22 cellular contexts compared by ENCODE assay signal in genomic region chr10:113030453-113030852, GRCh38.
DNase-seq lines count a peak whose midpoint lies in the region; ATAC-seq and TF ChIP-seq lines count a peak whose summit lies in the region.
"Had no signal": no experiment of that assay in that cellular context is flagged by ENCODE, and none has a peak within 500 bp of the region (broad histone marks: within the 10 kb centered on the region; RNA-seq: fewer than 3 reads in every experiment).

No MANE protein-coding gene starts in this region.

- H2AFZ ChIP-seq in osteoblast (ENCODE audit: low read length): no peak overlapping the region

- ATAC-seq in HG02885 (IDR thresholded peaks at IDR 0.05; ENCODE audit: poor library complexity, unreplicated experiment): no peak
- ATAC-seq: body of pancreas had no signal

- H3K27ac Mint-ChIP-seq in glutamatergic neuron (ENCODE audit: unreplicated experiment) (no peak overlapping the region), mesothelial cell of epicardium (no peak overlapping the region)
- H3K27ac Mint-ChIP-seq: IgD-negative memory B cell had no signal

- TF ChIP-seq CTCF in choroid plexus epithelial cell (conservative IDR thresholded peaks at IDR 0.05; ENCODE audit: low read depth, low read length) (no peak), osteoblast (IDR thresholded peaks at IDR 0.05; ENCODE audit: extremely low read depth, low read depth, low read length) (no peak), glutamatergic neuron (IDR thresholded peaks at IDR 0.05; ENCODE audit: partially characterized antibody, unreplicated experiment) (no peak), ovary (IDR thresholded peaks at IDR 0.05) (no peak), mesothelial cell of epicardium (IDR thresholded peaks at IDR 0.05; ENCODE audit: unreplicated experiment) (no peak)

- peaks cover 53% of the 10 kb centered on the region for H3K79me2 ChIP-seq in osteoblast (ENCODE audit: insufficient read depth, low read length)

- H3K4me1 Mint-ChIP-seq in glutamatergic neuron (ENCODE audit: low read depth, unreplicated experiment): peaks cover 19% of the 10 kb centered on the region
- peaks cover 33% of the 10 kb centered on the region for H3K4me1 Mint-ChIP-seq in mesothelial cell of epicardium
- H3K4me1 Mint-ChIP-seq: IgD-negative memory B cell had no signal

- peaks cover 35% of the 10 kb centered on the region for H4K20me1 ChIP-seq in osteoblast (ENCODE audit: insufficient read depth, low read length)

- DNase-seq in EL (peak; percentile 67), MG63 (peak; percentile 60), choroid plexus epithelial cell (ENCODE audit: low read depth) (peak; percentile 66), osteoblast (ENCODE audit: insufficient read length, low spot score, missing footprints) (no peak), glutamatergic neuron (no peak), ovary (no peak), mesothelial cell of epicardium (ENCODE audit: low spot score in 2 of 2, unreplicated experiment in 2 of 2) (no peak)
- DNase-seq: activated CD4-positive, alpha-beta T cell treated with anti-CD3 and anti-CD28 coated beads for 4 hours; activated naive CD4-positive, alpha-beta T cell treated with Interleukin-2 at 50 U/mL for 16 hours; AML-193; body of pancreas; COR-L47; dermis blood vessel endothelial cell; esophagus squamous epithelium; hypothalamus; NCI-H1048; NCI-H2081; NCI-H524; OCI-M1; stimulated activated CD4-positive, alpha-beta T cell treated with anti-CD3 and anti-CD28 coated beads, Interleukin-4, amount 100 ng/mL, for 1 hour had no signal

- intact Hi-C loops in ovary (cut with DNase I): no loop called here

- H3K4me3 ChIP-seq in MG63 (no peak overlapping the region), choroid plexus epithelial cell (ENCODE audit: low read depth, low read length) (no peak overlapping the region), osteoblast (ENCODE audit: insufficient read depth, low read length) (no peak overlapping the region), ovary (no peak overlapping the region)
- H3K4me3 ChIP-seq: body of pancreas, esophagus squamous epithelium had no signal

- H3K27me3 Mint-ChIP-seq in glutamatergic neuron (ENCODE audit: unreplicated experiment): peaks cover 3% of the 10 kb centered on the region
- H3K27me3 Mint-ChIP-seq in mesothelial cell of epicardium (ENCODE audit: low read depth): no peaks in the 10 kb centered on the region

- H3K9me3 ChIP-seq in MG63: no peaks in the 10 kb centered on the region
- no peaks in the 10 kb centered on the region for H3K9me3 ChIP-seq in osteoblast (ENCODE audit: low read depth, low read length)
- no peaks in the 10 kb centered on the region for H3K9me3 ChIP-seq in ovary
- H3K9me3 ChIP-seq: body of pancreas, esophagus squamous epithelium had no signal

- no peak for TF ChIP-seq POLR2A in ovary (IDR thresholded peaks at IDR 0.05)

- peaks cover 2% of the 10 kb centered on the region for H3K36me3 ChIP-seq in MG63
- no peaks in the 10 kb centered on the region for H3K36me3 ChIP-seq in osteoblast (ENCODE audit: insufficient read depth, low read length)
- no peaks in the 10 kb centered on the region for H3K36me3 ChIP-seq in ovary
- H3K36me3 ChIP-seq: esophagus squamous epithelium had no signal

- H3K36me3 Mint-ChIP-seq in glutamatergic neuron (ENCODE audit: unreplicated experiment) (no peaks in the 10 kb centered on the region), mesothelial cell of epicardium (peaks cover 9% of the 10 kb centered on the region)
- H3K36me3 Mint-ChIP-seq: IgD-negative memory B cell had no signal

- H3K27me3 ChIP-seq in MG63 (no peaks in the 10 kb centered on the region), osteoblast (ENCODE audit: insufficient read depth, low read length) (no peaks in the 10 kb centered on the region), ovary (no peaks in the 10 kb centered on the region)
- H3K27me3 ChIP-seq: body of pancreas, esophagus squamous epithelium had no signal

- WGBS in ovary, 3 donors: 72 to 84% (median 75%) methylated on average over 1 of the region's 1 CpG

- H3K4me1 ChIP-seq in osteoblast (ENCODE audit: insufficient read depth, low read length) (peaks cover 39% of the 10 kb centered on the region), ovary (ENCODE audit: insufficient read depth) (peaks cover 28% of the 10 kb centered on the region)

- no peak for TF ChIP-seq EP300 in ovary (IDR thresholded peaks at IDR 0.05)

- H3K27ac ChIP-seq in osteoblast (ENCODE audit: low read depth, low read length) (peak overlapping the region; percentile 5), ovary (no peak overlapping the region)
- H3K27ac ChIP-seq: body of pancreas, esophagus squamous epithelium had no signal

- no peak overlapping the region for H3K4me3 Mint-ChIP-seq in glutamatergic neuron (ENCODE audit: unreplicated experiment)
- H3K4me3 Mint-ChIP-seq in mesothelial cell of epicardium: no peak overlapping the region
- H3K4me3 Mint-ChIP-seq: IgD-negative memory B cell had no signal

- H3K9me3 Mint-ChIP-seq in glutamatergic neuron (ENCODE audit: unreplicated experiment) (peaks cover 2% of the 10 kb centered on the region), mesothelial cell of epicardium (no peaks in the 10 kb centered on the region)

- no peak overlapping the region for H3K4me2 ChIP-seq in osteoblast (ENCODE audit: insufficient read depth, low read length)

Comparison
In these comparisons a context has a peak if more than half of its experiments do, and no peak if none do; other contexts are left out.
1. DNase-seq: peak in EL (single experiment), MG63 (single experiment) and choroid plexus epithelial cell (single experiment); none in osteoblast (single experiment), glutamatergic neuron (single experiment), ovary (0 of 5) and mesothelial cell of epicardium (0 of 2).